12 cellular contexts compared by ENCODE assay signal in genomic region chr4:130043796-130044195, GRCh38.
DNase-seq lines count a peak whose midpoint lies in the region; ATAC-seq and TF ChIP-seq lines count a peak whose summit lies in the region.
"Had no signal": no experiment of that assay in that cellular context is flagged by ENCODE, and none has a peak within 500 bp of the region (broad histone marks: within the 10 kb centered on the region; RNA-seq: fewer than 3 reads in every experiment).

No MANE protein-coding gene starts in this region.

- no peak for TF ChIP-seq POLR2A in stomach (IDR thresholded peaks at IDR 0.05)

- H3K9ac ChIP-seq in PC-3 (ENCODE audit: low read length): no peak overlapping the region

- POLR2A ChIA-PET in PC-3 (lab: Charles Lee; ENCODE audit: unreplicated experiment): no interaction called here

- no TSS peak for BruUV-seq in PC-3 (replicated peaks; lab: Mats Ljungman, UMichigan)

- H3K27me3 ChIP-seq in stomach: no peaks in the 10 kb centered on the region
- H3K27me3 ChIP-seq in PC-3 (ENCODE audit: low read length): no peaks in the 10 kb centered on the region

- CTCF ChIA-PET in PC-3 (lab: Charles Lee): no interaction called here

- H3K4me1 ChIP-seq in stomach: no peaks in the 10 kb centered on the region
- no peaks in the 10 kb centered on the region for H3K4me1 ChIP-seq in PC-3 (ENCODE audit: insufficient read depth, low read length)

- no peak overlapping the region for H3K4me2 ChIP-seq in PC-3 (ENCODE audit: low read length)

- no peak overlapping the region for H3K27ac ChIP-seq in stomach
- no peak overlapping the region for H3K27ac ChIP-seq in PC-3 (ENCODE audit: low read length)

- H4K20me1 ChIP-seq in PC-3 (ENCODE audit: low read length): no peaks in the 10 kb centered on the region

- no peaks in the 10 kb centered on the region for H3K9me2 ChIP-seq in PC-3 (replicated peaks; ENCODE audit: low read length)

- no peaks in the 10 kb centered on the region for H3K36me3 ChIP-seq in stomach
- H3K36me3 ChIP-seq in PC-3 (ENCODE audit: low read depth, low read length): no peaks in the 10 kb centered on the region

- peak; percentile 38 for DNase-seq in HS-5 (ENCODE audit: low read depth)
- DNase-seq in left lobe of liver (ENCODE audit: low spot score): no peak
- no peak for DNase-seq in stomach
- DNase-seq in cerebellar nuclear complex (lab: John Stamatoyannopoulos, UW): no peak
- no peak for DNase-seq in PC-3
- DNase-seq in NCI-H2171 (lab: John Stamatoyannopoulos, UW): no peak
- DNase-seq: activated naive CD8-positive, alpha-beta T cell treated with anti-CD3 and anti-CD28 coated beads, Interleukin-2, amount 50 U/mL, for 24 hours; CD4-positive, alpha-beta memory T cell; NCI-H1417 had no signal

- H3K9me3 ChIP-seq in stomach (peaks cover 0 to under 1% (median 0%) of the 10 kb centered on the region in 4 donors), PC-3 (ENCODE audit: low read length) (no peaks in the 10 kb centered on the region)

- WGBS in stomach, 5 donors: 17 to 48% (median 25%) methylated on average over 1 of the region's 1 CpG

- no peak overlapping the region for H2AFZ ChIP-seq in PC-3 (ENCODE audit: low read length)

- intact Hi-C loops in stomach (cut with DNase I; ENCODE audit: low total_unique reads): no loop called here
- intact Hi-C loops in PC-3 (cut with micrococcal nuclease): no loop called here

- TF ChIP-seq CTCF in stomach (IDR thresholded peaks at IDR 0.05) (no peak), PC-3 (conservative IDR thresholded peaks at IDR 0.05; ENCODE audit: low read depth, low read length) (no peak)

- ATAC-seq in GM18520 (IDR thresholded peaks at IDR 0.05; ENCODE audit: unreplicated experiment) (peak; percentile 68), HG02571 (IDR thresholded peaks at IDR 0.05; ENCODE audit: unreplicated experiment) (peak; percentile 71), left lobe of liver (peak; percentile 88), PC-3 (no peak)
- ATAC-seq: activated naive CD8-positive, alpha-beta T cell treated with anti-CD3 and anti-CD28 coated beads, Interleukin-2, amount 50 U/mL, for 24 hours; sciatic nerve had no signal

- no peaks in the 10 kb centered on the region for H3K79me2 ChIP-seq in PC-3 (ENCODE audit: low read length)

- no peaks in the 10 kb centered on the region for H3F3A ChIP-seq in PC-3 (ENCODE audit: low read length, unreplicated experiment)

- H3K4me3 ChIP-seq in stomach: no peak overlapping the region
- H3K4me3 ChIP-seq in PC-3 (ENCODE audit: low read length): no peak overlapping the region

- no peak for TF ChIP-seq EP300 in stomach (IDR thresholded peaks at IDR 0.05)
